In the genomic region with DNA sequence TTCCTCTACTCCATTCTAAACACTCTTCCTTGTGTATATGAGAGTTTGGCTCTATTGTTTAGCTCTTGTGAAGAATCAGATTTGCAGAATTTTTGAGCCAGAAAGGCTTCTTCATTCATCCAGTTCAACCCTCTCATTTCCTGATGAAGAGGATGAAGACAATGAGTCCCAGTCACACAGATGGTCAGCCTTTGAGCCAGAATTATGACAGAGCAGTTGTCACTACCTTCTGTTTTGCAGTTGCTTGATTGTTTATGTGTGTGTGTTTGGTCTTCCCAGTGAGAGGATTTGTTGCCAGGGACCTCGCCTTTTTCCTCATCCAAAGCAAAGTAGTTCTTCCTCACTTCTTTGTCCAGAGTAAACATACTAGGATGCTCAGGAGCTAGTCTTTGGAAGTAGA, we compare ENCODE assay signal across 14 cellular contexts. TPM values are rescaled to one million over a fixed set of nuclear protein-coding genes. Genes with fewer than 3 reads are reported as not detected.
DNase-seq lines count a peak whose midpoint lies in the region; ATAC-seq and FAIRE-seq lines count a peak whose summit lies in the region.
"Had no signal": no experiment of that assay in that cellular context is flagged by ENCODE, and none has a peak within 500 bp of the region (broad histone marks: within the 10 kb centered on the region; RNA-seq: fewer than 3 reads in every experiment).

No MANE protein-coding gene starts in this region.

- H3K4me3 ChIP-seq in MG63: no peak overlapping the region

- H3K9me3 ChIP-seq in MG63: no peaks in the 10 kb centered on the region

- peak overlapping the region; percentile 38 for H3K27ac Mint-ChIP-seq in activated T-cell treated with anti-CD3 and anti-CD28 coated beads, Interleukin-2, amount 50 U/mL, for 24 hours
- H3K27ac Mint-ChIP-seq in dendritic cell treated with granulocyte-macrophage colony-stimulating factor and Interleukin-4, amounts not matched to agents 40 ng/mL and 50 ng/mL, for 4 days: peak overlapping the region; percentile 34

- DNase-seq in activated T-cell treated with anti-CD3 and anti-CD28 coated beads, Interleukin-2, amount 50 U/mL, for 24 hours: no peak
- DNase-seq in activated T-cell treated with anti-CD3 and anti-CD28 coated beads, Interleukin-2, amount 50 U/mL, for 4 hours: no peak
- DNase-seq in MG63 (peak; percentile 2), pons (ENCODE audit: low spot score) (peak; percentile 20), amygdala (lab: John Stamatoyannopoulos, UW) (no peak), urothelium cell line (ENCODE audit: low spot score) (no peak), germinal center (ENCODE audit: low spot score) (no peak)
- DNase-seq: C1 segment of cervical spinal cord, COR-L47, DMS153, KBM-7, NCI-H1105, NCI-H187 had no signal

- H3K27me3 Mint-ChIP-seq in activated T-cell treated with anti-CD3 and anti-CD28 coated beads, Interleukin-2, amount 50 U/mL, for 24 hours: no peaks in the 10 kb centered on the region
- no peaks in the 10 kb centered on the region for H3K27me3 Mint-ChIP-seq in activated T-cell treated with anti-CD3 and anti-CD28 coated beads, Interleukin-2, amount 50 U/mL, for 4 hours (ENCODE audit: low read depth)
- no peaks in the 10 kb centered on the region for H3K27me3 Mint-ChIP-seq in dendritic cell treated with granulocyte-macrophage colony-stimulating factor and Interleukin-4, amounts not matched to agents 40 ng/mL and 50 ng/mL, for 4 days

- peaks cover 81% of the 10 kb centered on the region for H3K4me1 Mint-ChIP-seq in activated T-cell treated with anti-CD3 and anti-CD28 coated beads, Interleukin-2, amount 50 U/mL, for 24 hours (ENCODE audit: low read depth)
- peaks cover 57% of the 10 kb centered on the region for H3K4me1 Mint-ChIP-seq in activated T-cell treated with anti-CD3 and anti-CD28 coated beads, Interleukin-2, amount 50 U/mL, for 4 hours (ENCODE audit: low read depth)
- H3K4me1 Mint-ChIP-seq in dendritic cell treated with granulocyte-macrophage colony-stimulating factor and Interleukin-4, amounts not matched to agents 40 ng/mL and 50 ng/mL, for 4 days (ENCODE audit: low read depth): peaks cover 59% of the 10 kb centered on the region

- no peak overlapping the region for H3K4me3 Mint-ChIP-seq in activated T-cell treated with anti-CD3 and anti-CD28 coated beads, Interleukin-2, amount 50 U/mL, for 24 hours
- no peak overlapping the region for H3K4me3 Mint-ChIP-seq in activated T-cell treated with anti-CD3 and anti-CD28 coated beads, Interleukin-2, amount 50 U/mL, for 4 hours
- no peak overlapping the region for H3K4me3 Mint-ChIP-seq in dendritic cell treated with granulocyte-macrophage colony-stimulating factor and Interleukin-4, amounts not matched to agents 40 ng/mL and 50 ng/mL, for 4 days

- no peaks in the 10 kb centered on the region for H3K27me3 ChIP-seq in MG63

- intact Hi-C loops in dendritic cell treated with granulocyte-macrophage colony-stimulating factor and Interleukin-4, amounts not matched to agents 40 ng/mL and 50 ng/mL, for 4 days (cut with micrococcal nuclease): no loop called here

- ATAC-seq in activated T-cell treated with anti-CD3 and anti-CD28 coated beads, Interleukin-2, amount 50 U/mL, for 4 hours: no peak

- peaks cover 65% of the 10 kb centered on the region for H3K36me3 Mint-ChIP-seq in activated T-cell treated with anti-CD3 and anti-CD28 coated beads, Interleukin-2, amount 50 U/mL, for 24 hours (ENCODE audit: low read depth)
- H3K36me3 Mint-ChIP-seq in activated T-cell treated with anti-CD3 and anti-CD28 coated beads, Interleukin-2, amount 50 U/mL, for 4 hours (ENCODE audit: insufficient read depth): peaks cover 27% of the 10 kb centered on the region
- H3K36me3 Mint-ChIP-seq in dendritic cell treated with granulocyte-macrophage colony-stimulating factor and Interleukin-4, amounts not matched to agents 40 ng/mL and 50 ng/mL, for 4 days (ENCODE audit: low read depth): peaks cover 17% of the 10 kb centered on the region

- no peaks in the 10 kb centered on the region for H3K9me3 Mint-ChIP-seq in activated T-cell treated with anti-CD3 and anti-CD28 coated beads, Interleukin-2, amount 50 U/mL, for 24 hours
- H3K9me3 Mint-ChIP-seq in activated T-cell treated with anti-CD3 and anti-CD28 coated beads, Interleukin-2, amount 50 U/mL, for 4 hours: peaks cover 3% of the 10 kb centered on the region
- peaks cover 7% of the 10 kb centered on the region for H3K9me3 Mint-ChIP-seq in dendritic cell treated with granulocyte-macrophage colony-stimulating factor and Interleukin-4, amounts not matched to agents 40 ng/mL and 50 ng/mL, for 4 days

- no peak for FAIRE-seq in urothelium cell line (lab: Jason Lieb, UNC)

- H3K36me3 ChIP-seq in MG63: no peaks in the 10 kb centered on the region

RNA-seq across cellular contexts. Expression of a gene that starts 15.5 kb away (rescaled TPM):
- 100 to 1,000 TPM in 1 of 3 donors, 10 to 100 TPM in 2; 84.4 to 119 (median 98.9) TPM for total RNA-seq in activated T-cell treated with anti-CD3 and anti-CD28 coated beads, Interleukin-2, amount 50 U/mL, for 4 hours
- total RNA-seq in MG63 (2014; rRNA removed; shearing (Covaris generic); ENCODE audit: low replicate concordance): 28.6 and 29.7 TPM in 2 replicates

Comparison
In these comparisons a context has a peak if more than half of its experiments do, and no peak if none do; other contexts are left out.
1. DNase-seq: peak in MG63 (single experiment) and pons (single experiment); none in activated T-cell treated with anti-CD3 and anti-CD28 coated beads, Interleukin-2, amount 50 U/mL, for 24 hours (single experiment), activated T-cell treated with anti-CD3 and anti-CD28 coated beads, Interleukin-2, amount 50 U/mL, for 4 hours (single experiment), amygdala (0 of 56), urothelium cell line (single experiment) and germinal center (single experiment).